Comparison of ENCODE assay signal across 8 cellular contexts in the genomic region with DNA sequence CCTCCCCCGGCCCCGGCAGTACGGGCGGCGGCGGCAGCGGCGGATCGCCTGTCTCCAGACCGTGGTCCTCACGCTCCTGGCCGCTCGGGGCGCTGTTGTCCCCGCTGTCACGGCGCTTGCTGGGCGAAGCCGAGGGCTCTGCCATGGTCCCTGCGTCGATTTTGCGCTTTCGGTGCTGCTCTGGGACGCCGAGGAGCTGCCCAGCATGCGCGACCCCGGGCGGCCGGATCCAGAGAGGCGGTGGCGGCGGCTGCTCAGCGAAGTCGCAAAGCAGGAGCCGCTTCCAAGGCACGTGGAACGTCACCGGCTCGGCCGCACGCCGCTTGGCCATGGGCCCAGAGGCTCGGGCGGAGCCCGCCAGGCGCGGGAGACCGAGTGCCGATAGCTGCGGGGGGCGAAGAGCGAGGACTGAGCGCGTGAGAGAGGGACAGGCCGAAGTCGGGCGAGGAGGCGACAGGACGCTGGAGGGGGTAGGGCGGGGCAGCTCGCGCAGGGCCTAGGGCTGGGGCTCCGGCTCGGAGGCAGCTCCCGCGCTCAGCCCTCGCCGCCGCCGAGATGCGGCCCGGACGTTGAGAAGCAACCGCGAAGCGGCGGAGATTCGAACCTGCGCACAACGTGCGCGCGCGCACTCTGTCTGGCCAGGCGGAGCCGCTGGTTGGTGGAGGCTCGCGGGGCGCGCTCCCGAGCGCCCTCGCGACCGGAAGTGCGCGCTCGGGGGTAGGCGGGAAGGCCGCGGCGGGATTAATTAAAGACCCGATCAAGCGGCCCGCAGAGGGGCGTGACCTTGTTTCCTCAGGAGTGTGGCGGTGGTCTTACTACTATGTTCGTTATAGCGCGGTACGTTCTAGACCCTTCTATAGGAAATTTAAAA. TPM values are rescaled to one million over a fixed set of nuclear protein-coding genes. Genes with fewer than 3 reads are reported as not detected.
A peak's percentile ranks its signal among the peaks of the same experiment; 100 is the strongest.
DNase-seq lines count a peak whose midpoint lies in the region; ATAC-seq and TF ChIP-seq lines count a peak whose summit lies in the region.

A gene with protein sequence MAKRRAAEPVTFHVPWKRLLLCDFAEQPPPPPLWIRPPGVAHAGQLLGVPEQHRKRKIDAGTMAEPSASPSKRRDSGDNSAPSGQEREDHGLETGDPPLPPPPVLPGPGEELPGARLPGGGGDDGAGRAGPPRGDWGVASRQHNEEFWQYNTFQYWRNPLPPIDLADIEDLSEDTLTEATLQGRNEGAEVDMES (minus strand): TSS at position 632 of the 871 bp plus-strand sequence. CDS start 301 bp downstream, at position 331.

- no peaks in the 10 kb centered on the region for H3K27me3 ChIP-seq in gastrocnemius medialis

- intact Hi-C loops in gastrocnemius medialis (cut with DNase I; ENCODE audit: low total_unique reads), result loop anchor here (1.0 to 5.0 kb wide), 3 partner anchors 75 to 175 kb away; a partner anchor contains a TSS

- in situ Hi-C loops in gastrocnemius medialis (cut with MboI; ENCODE audit: low sequenced_read_pairs in 4 of 4), result loop anchor here in 1 of 4 donors (10.0 kb wide), 2 partner anchors 72 to 122 kb away; a partner anchor contains a TSS

- DNase-seq in A172 (ENCODE audit: low spot score), result peak; percentile 67
- DNase-seq in NCI-H2081 treated with DMSO at 0.1 percent for 48 hours (lab: John Stamatoyannopoulos, UW), result peak; percentile 68
- peak; percentile 67 for DNase-seq in T1000 (lab: John Stamatoyannopoulos, UW)
- DNase-seq in astrocyte of the hippocampus (ENCODE audit: low read depth, low spot score), result peak; percentile 96
- peak; percentile 30 for DNase-seq in iPS DF 19.7 (ENCODE audit: low read depth, low spot score)
- peak; percentile 75 to 79 for DNase-seq in gastrocnemius medialis

- peak; percentile 84 for ATAC-seq in GM18520 (IDR thresholded peaks at IDR 0.05; ENCODE audit: unreplicated experiment)
- peak; percentile 56 for ATAC-seq in HG03060 (IDR thresholded peaks at IDR 0.05; ENCODE audit: low read depth, unreplicated experiment)
- peak; percentile 92 to 96 for ATAC-seq in gastrocnemius medialis

- H3K4me3 ChIP-seq in gastrocnemius medialis, result peak within 1 kb of the TSS; percentile 76 to 100 (median 92)

- no peaks in the 10 kb centered on the region for H3K4me1 ChIP-seq in gastrocnemius medialis

- H3K9me3 ChIP-seq in gastrocnemius medialis, result no peaks in the 10 kb centered on the region

- TF ChIP-seq POLR2A in gastrocnemius medialis (IDR thresholded peaks at IDR 0.05), result peak; percentile 44 to 48

- H3K36me3 ChIP-seq in gastrocnemius medialis, result no peaks in the 10 kb centered on the region

- TF ChIP-seq CTCF in gastrocnemius medialis (IDR thresholded peaks at IDR 0.05 in 4 of 5, conservative IDR thresholded peaks at IDR 0.05 in 1 of 5), result peak; percentile 63 to 92 (median 85)

- peak within 1 kb of the TSS; percentile 87 to 95 (median 90) for H3K27ac ChIP-seq in gastrocnemius medialis

RNA-seq across cellular contexts. Expression of the gene that starts here (rescaled TPM):
- total RNA-seq in A172 (2014; rRNA removed; shearing (Covaris generic)), result 8.9 and 9.7 TPM in 2 replicates
- 1 to 10 TPM; 1.2 to 4.2 (median 2.6) TPM for total RNA-seq in gastrocnemius medialis

Comparison
In these comparisons a context has a peak if more than half of its experiments do, and no peak if none do; other contexts are left out.
1. Peak in every context shown above with its lines: DNase-seq, ATAC-seq, H3K4me3 ChIP-seq and H3K27ac ChIP-seq.
2. DNase-seq: peak in every context shown above with its lines; median percentile 96 in astrocyte of the hippocampus; 77 in gastrocnemius medialis; 68 in NCI-H2081 treated with DMSO at 0.1 percent for 48 hours; 67 in A172; 67 in T1000; 30 in iPS DF 19.7.